Comparison of ENCODE assay signal across 8 cellular contexts in genomic region chr12:76083761-76084276, GRCh38. TPM values are rescaled to one million over a fixed set of nuclear protein-coding genes. Genes with fewer than 3 reads are reported as not detected.
DNase-seq lines count a peak whose midpoint lies in the region; ATAC-seq, FAIRE-seq and TF ChIP-seq lines count a peak whose summit lies in the region.

No MANE protein-coding gene starts in this region.

- peak overlapping the region; percentile 91 to 99 (median 97) for H3K4me3 Mint-ChIP-seq in CD4-positive, alpha-beta memory T cell

- peak overlapping the region; percentile 100 for H4K91ac ChIP-seq in neuronal stem cell (ENCODE audit: low read depth, low read length, poor library complexity)

- peak overlapping the region; percentile 96 for H2BK120ac ChIP-seq in neuronal stem cell (ENCODE audit: low read depth, low read length)

- peaks cover 2% of the 10 kb centered on the region for H3K79me1 ChIP-seq in neuronal stem cell (ENCODE audit: low read depth, low read length)

- H3K27me3 Mint-ChIP-seq in CD4-positive, alpha-beta memory T cell, result peaks cover 0 to 2% of the 10 kb centered on the region in 2 donors

- H3K9me3 Mint-ChIP-seq in CD4-positive, alpha-beta memory T cell, result peaks cover 0 to 5% (median 0%) of the 10 kb centered on the region in 8 donors

- H2BK15ac ChIP-seq in neuronal stem cell (ENCODE audit: low read length), result peak overlapping the region; percentile 94

- H3K9ac ChIP-seq in neuronal stem cell (ENCODE audit: low read depth, low read length, poor library complexity), result peak overlapping the region; percentile 99

- H3K36me3 Mint-ChIP-seq in CD4-positive, alpha-beta memory T cell, result peaks cover 12 to 21% of the 10 kb centered on the region in 2 donors

- no peaks in the 10 kb centered on the region for H3K27me3 ChIP-seq in CD4-positive, alpha-beta memory T cell (ENCODE audit: insufficient read depth, low read length)
- H3K27me3 ChIP-seq in RWPE2 (ENCODE audit: insufficient read depth, poor library complexity, severe bottlenecking) (no peaks in the 10 kb centered on the region), neuronal stem cell (ENCODE audit: control insufficient read depth in 3 of 3, insufficient read depth in 3 of 3, low read depth in 1 of 3, low read length in 3 of 3) (no peaks in the 10 kb centered on the region)

- no peaks in the 10 kb centered on the region for H3K36me3 ChIP-seq in CD4-positive, alpha-beta memory T cell (ENCODE audit: insufficient read depth, low read length)
- H3K36me3 ChIP-seq in RWPE2 (ENCODE audit: low read depth) (peaks cover 43% of the 10 kb centered on the region), neuronal stem cell (replicated peaks in 1 of 2; ENCODE audit: control insufficient read depth in 2 of 2, insufficient read depth in 2 of 2, low read length in 2 of 2) (peaks cover 0 to 41% of the 10 kb centered on the region in 2 donors)

- FAIRE-seq in HTR-8/SVneo (lab: Jason Lieb, UNC), result peak; percentile 42

- H2BK5ac ChIP-seq in neuronal stem cell (ENCODE audit: low read length), result peak overlapping the region; percentile 100

- no peaks in the 10 kb centered on the region for H3K9me3 ChIP-seq in CD4-positive, alpha-beta memory T cell (ENCODE audit: control insufficient read depth in 1 of 2, low read length in 2 of 2)
- H3K9me3 ChIP-seq in RWPE2 (ENCODE audit: severe bottlenecking) (no peaks in the 10 kb centered on the region), neuronal stem cell (replicated peaks in 1 of 2; ENCODE audit: control insufficient read depth in 2 of 2, insufficient read depth in 1 of 2, low read depth in 1 of 2, low read length in 2 of 2) (peaks cover 0 to 29% of the 10 kb centered on the region in 2 donors)

- peak overlapping the region; percentile 76 for H3K4ac ChIP-seq in neuronal stem cell (ENCODE audit: low read length)

- TF ChIP-seq CTCF in RWPE2 (IDR thresholded peaks at IDR 0.05; ENCODE audit: poor library complexity, severe bottlenecking), result no peak

- no CpG with 5 or more reads among the region's 44 CpGs for WGBS in neuronal stem cell (ENCODE audit: extremely low coverage in 2 of 2, insufficient read length in 2 of 2, insufficient replicate concordance in 1 of 2), 2 donors

- POLR2A ChIA-PET in CD4-positive, alpha-beta memory T cell (lab: Charles Lee; ENCODE audit: partially characterized antibody), result interaction anchor here (0.6 to 3.3 kb wide), 14 partner anchors 52 to 692 kb away, joined by 3 to 25 read pairs (median 9); partner anchors contain the start of genes BBS10, GLIPR1, GLIPR1L2 and KRR1

- peak overlapping the region; percentile 38 to 85 for H3K4me3 ChIP-seq in CD4-positive, alpha-beta memory T cell (ENCODE audit: low read length in 2 of 2)
- H3K4me3 ChIP-seq in RWPE2 (ENCODE audit: severe bottlenecking), result peak overlapping the region; percentile 90
- peak overlapping the region; percentile 96 to 97 for H3K4me3 ChIP-seq in neuronal stem cell (ENCODE audit: low read length in 2 of 2)

- peak overlapping the region; percentile 100 for H3K14ac ChIP-seq in neuronal stem cell (ENCODE audit: low read length)

- peaks cover 34 to 71% (median 48%) of the 10 kb centered on the region in 4 donors for H3K4me1 Mint-ChIP-seq in CD4-positive, alpha-beta memory T cell

- peak overlapping the region; percentile 85 for H3K23ac ChIP-seq in neuronal stem cell (ENCODE audit: low read depth, low read length, poor library complexity)

- H3K27ac Mint-ChIP-seq in CD4-positive, alpha-beta memory T cell, result peak overlapping the region; percentile 97 to 100 (median 99)

- H2AFZ ChIP-seq in neuronal stem cell (ENCODE audit: low read length), result peak overlapping the region; percentile 98

- H2BK12ac ChIP-seq in neuronal stem cell (ENCODE audit: low read length), result no peak overlapping the region

- peak; percentile 77 to 85 (median 82) for DNase-seq in CD4-positive, alpha-beta memory T cell
- peak; percentile 49 for DNase-seq in HTR-8/SVneo (ENCODE audit: insufficient read length, low spot score)
- DNase-seq in RWPE2 (ENCODE audit: low spot score), result peak; percentile 63
- peak; percentile 49 to 65 (median 52) for DNase-seq in activated naive CD4-positive, alpha-beta T cell (lab: John Stamatoyannopoulos, UW)
- DNase-seq in foreskin melanocyte, result peak; percentile 42
- peak; percentile 85 for DNase-seq in neuronal stem cell (ENCODE audit: low spot score)
- peak in 45 of 49 donors; percentile 11 to 83 (median 55) for DNase-seq in substantia nigra (lab: John Stamatoyannopoulos, UW)

- CTCF ChIA-PET in CD4-positive, alpha-beta memory T cell (lab: Charles Lee; ENCODE audit: partially characterized antibody), result interaction anchor here (1.5 to 2.6 kb wide), 2 partner anchors 373 to 598 kb away, joined by 4 to 8 read pairs; no protein-coding TSS in a partner anchor

- peak overlapping the region; percentile 100 for H3K27ac ChIP-seq in CD4-positive, alpha-beta memory T cell (ENCODE audit: low read depth, low read length)
- H3K27ac ChIP-seq in RWPE2 (ENCODE audit: poor library complexity, severe bottlenecking) (peak overlapping the region; percentile 89), neuronal stem cell (replicated peaks; ENCODE audit: low read length) (peak overlapping the region; percentile 99), substantia nigra (ENCODE audit: low read depth, low read length, poor library complexity, severe bottlenecking) (peak overlapping the region; percentile 88)

- H3K4me1 ChIP-seq in CD4-positive, alpha-beta memory T cell (ENCODE audit: insufficient read depth, low read length), result peaks cover 54% of the 10 kb centered on the region
- H3K4me1 ChIP-seq in RWPE2 (ENCODE audit: insufficient read depth, poor library complexity, severe bottlenecking), result peaks cover 18% of the 10 kb centered on the region
- H3K4me1 ChIP-seq in neuronal stem cell (ENCODE audit: control insufficient read depth in 2 of 2, insufficient read depth in 1 of 2, low read depth in 1 of 2, low read length in 2 of 2), result peaks cover 2 to 5% of the 10 kb centered on the region in 2 donors

- H4K8ac ChIP-seq in neuronal stem cell (ENCODE audit: low read depth, low read length), result no peak overlapping the region

- ATAC-seq in GM21360 (IDR thresholded peaks at IDR 0.05; ENCODE audit: unreplicated experiment), result peak; percentile 33
- peak; percentile 28 for ATAC-seq in RWPE2 (ENCODE audit: low read depth)

- peak overlapping the region; percentile 49 for H3K4me2 ChIP-seq in neuronal stem cell (ENCODE audit: insufficient read depth, low read length, poor library complexity, severe bottlenecking)

- peak overlapping the region; percentile 95 for H2AK5ac ChIP-seq in neuronal stem cell (ENCODE audit: low read depth, low read length)

- H3K18ac ChIP-seq in neuronal stem cell (ENCODE audit: low read length), result peak overlapping the region; percentile 100

- intact Hi-C loops in CD4-positive, alpha-beta memory T cell (cut with micrococcal nuclease), result loop anchor here (1.0 to 10.0 kb wide), 14 partner anchors 15 to 1547 kb away; partner anchors contain the start of genes ATXN7L3B, BBS10, E2F7 and GLIPR1

RNA-seq across cellular contexts. Expression of gene NAP1L1, which starts 0.7 kb away (rescaled TPM):
- 100 to 1,000 TPM; 673 to 718 TPM for total RNA-seq in CD4-positive, alpha-beta memory T cell
- 100 to 1,000 TPM; 156 to 203 TPM for polyA plus RNA-seq in CD4-positive, alpha-beta memory T cell
- polyA plus RNA-seq in neuronal stem cell (2013, experiment 1 of 2), result 2,438 TPM
- polyA plus RNA-seq in neuronal stem cell (2013, experiment 2 of 2), result 2,582 TPM

RNA-seq across cellular contexts. Expression of gene PHLDA1, which starts 52.2 kb away (rescaled TPM):
- 1 to 10 TPM; 8.2 to 8.5 TPM for total RNA-seq in CD4-positive, alpha-beta memory T cell
- 1 to 10 TPM; 1.3 to 2.3 TPM for polyA plus RNA-seq in CD4-positive, alpha-beta memory T cell
- 0.73 TPM for polyA plus RNA-seq in neuronal stem cell (2013, experiment 1 of 2)
- 0.76 TPM for polyA plus RNA-seq in neuronal stem cell (2013, experiment 2 of 2)

Comparison
In these comparisons a context has a peak if more than half of its experiments do, and no peak if none do; other contexts are left out.
1. Peak in every context shown above with its lines: DNase-seq, ATAC-seq, H3K4me3 ChIP-seq and H3K27ac ChIP-seq.